Comparison of ENCODE assay signal across 1 cellular context in the genomic region with DNA sequence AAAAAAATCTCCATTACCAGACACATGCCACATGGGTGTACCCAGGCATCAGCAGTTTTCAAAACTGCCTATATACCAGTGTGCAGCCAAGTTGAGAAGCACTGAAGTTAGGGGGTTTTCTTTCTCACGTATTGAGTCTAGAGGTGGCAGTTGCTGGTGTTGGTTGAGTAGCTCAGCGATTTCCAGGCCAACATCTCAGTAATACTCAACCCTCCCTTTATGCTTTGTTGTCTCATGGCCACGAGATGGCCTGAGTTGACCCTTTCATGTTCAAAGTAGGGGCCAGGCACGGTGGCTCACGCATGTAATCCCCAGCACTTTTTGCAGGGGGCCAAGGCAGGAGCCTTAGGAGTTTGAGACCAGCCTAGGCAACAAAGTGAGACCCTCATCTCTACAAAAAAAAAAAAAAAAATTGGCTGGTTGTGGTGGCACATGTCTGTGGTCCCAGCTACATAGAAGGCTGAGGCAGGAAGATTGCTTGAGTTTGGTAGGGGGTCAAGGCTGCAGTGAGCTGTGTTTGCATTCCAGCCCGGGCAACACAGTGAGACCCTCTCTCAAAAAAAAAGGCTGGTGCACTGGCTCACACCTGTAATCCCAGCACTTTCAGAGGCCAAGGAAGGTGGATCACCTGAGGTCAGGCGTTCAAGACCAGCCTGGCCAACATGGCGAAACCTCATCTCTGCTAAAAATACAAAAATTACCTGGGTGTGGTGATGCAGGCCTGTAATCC.
TF ChIP-seq lines count a peak whose summit lies in the region.

No MANE protein-coding gene starts in this region.

TF ChIP-seq in HepG2, 621 proteins besides CTCF, POLR2A, EP300 and RAD21 (continued from another document and continues in another):
- TF ChIP-seq, protein P1, sequence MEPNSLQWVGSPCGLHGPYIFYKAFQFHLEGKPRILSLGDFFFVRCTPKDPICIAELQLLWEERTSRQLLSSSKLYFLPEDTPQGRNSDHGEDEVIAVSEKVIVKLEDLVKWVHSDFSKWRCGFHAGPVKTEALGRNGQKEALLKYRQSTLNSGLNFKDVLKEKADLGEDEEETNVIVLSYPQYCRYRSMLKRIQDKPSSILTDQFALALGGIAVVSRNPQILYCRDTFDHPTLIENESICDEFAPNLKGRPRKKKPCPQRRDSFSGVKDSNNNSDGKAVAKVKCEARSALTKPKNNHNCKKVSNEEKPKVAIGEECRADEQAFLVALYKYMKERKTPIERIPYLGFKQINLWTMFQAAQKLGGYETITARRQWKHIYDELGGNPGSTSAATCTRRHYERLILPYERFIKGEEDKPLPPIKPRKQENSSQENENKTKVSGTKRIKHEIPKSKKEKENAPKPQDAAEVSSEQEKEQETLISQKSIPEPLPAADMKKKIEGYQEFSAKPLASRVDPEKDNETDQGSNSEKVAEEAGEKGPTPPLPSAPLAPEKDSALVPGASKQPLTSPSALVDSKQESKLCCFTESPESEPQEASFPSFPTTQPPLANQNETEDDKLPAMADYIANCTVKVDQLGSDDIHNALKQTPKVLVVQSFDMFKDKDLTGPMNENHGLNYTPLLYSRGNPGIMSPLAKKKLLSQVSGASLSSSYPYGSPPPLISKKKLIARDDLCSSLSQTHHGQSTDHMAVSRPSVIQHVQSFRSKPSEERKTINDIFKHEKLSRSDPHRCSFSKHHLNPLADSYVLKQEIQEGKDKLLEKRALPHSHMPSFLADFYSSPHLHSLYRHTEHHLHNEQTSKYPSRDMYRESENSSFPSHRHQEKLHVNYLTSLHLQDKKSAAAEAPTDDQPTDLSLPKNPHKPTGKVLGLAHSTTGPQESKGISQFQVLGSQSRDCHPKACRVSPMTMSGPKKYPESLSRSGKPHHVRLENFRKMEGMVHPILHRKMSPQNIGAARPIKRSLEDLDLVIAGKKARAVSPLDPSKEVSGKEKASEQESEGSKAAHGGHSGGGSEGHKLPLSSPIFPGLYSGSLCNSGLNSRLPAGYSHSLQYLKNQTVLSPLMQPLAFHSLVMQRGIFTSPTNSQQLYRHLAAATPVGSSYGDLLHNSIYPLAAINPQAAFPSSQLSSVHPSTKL (CRISPR knock-in tag; IDR thresholded peaks at IDR 0.05), result peak; percentile 50; the same call in 1 of the 2 replicates
- TF ChIP-seq NFRKB (IDR thresholded peaks at IDR 0.05), result no peak
- peak; percentile 45 for TF ChIP-seq SALL1 (CRISPR knock-in tag; IDR thresholded peaks at IDR 0.05)
- TF ChIP-seq, protein P2, sequence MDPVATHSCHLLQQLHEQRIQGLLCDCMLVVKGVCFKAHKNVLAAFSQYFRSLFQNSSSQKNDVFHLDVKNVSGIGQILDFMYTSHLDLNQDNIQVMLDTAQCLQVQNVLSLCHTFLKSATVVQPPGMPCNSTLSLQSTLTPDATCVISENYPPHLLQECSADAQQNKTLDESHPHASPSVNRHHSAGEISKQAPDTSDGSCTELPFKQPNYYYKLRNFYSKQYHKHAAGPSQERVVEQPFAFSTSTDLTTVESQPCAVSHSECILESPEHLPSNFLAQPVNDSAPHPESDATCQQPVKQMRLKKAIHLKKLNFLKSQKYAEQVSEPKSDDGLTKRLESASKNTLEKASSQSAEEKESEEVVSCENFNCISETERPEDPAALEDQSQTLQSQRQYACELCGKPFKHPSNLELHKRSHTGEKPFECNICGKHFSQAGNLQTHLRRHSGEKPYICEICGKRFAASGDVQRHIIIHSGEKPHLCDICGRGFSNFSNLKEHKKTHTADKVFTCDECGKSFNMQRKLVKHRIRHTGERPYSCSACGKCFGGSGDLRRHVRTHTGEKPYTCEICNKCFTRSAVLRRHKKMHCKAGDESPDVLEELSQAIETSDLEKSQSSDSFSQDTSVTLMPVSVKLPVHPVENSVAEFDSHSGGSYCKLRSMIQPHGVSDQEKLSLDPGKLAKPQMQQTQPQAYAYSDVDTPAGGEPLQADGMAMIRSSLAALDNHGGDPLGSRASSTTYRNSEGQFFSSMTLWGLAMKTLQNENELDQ (CRISPR knock-in tag; IDR thresholded peaks at IDR 0.05; ENCODE audit: borderline replicate concordance), result no peak
- peak; percentile 51; the same call in 1 of the 2 replicates for TF ChIP-seq ZFP1 (CRISPR knock-in tag; IDR thresholded peaks at IDR 0.05)
- no peak for TF ChIP-seq HOXA9 (CRISPR knock-in tag; IDR thresholded peaks at IDR 0.05; ENCODE audit: borderline replicate concordance)
- TF ChIP-seq HES4 (CRISPR knock-in tag; IDR thresholded peaks at IDR 0.05; ENCODE audit: borderline replicate concordance), result no peak
- TF ChIP-seq ZNF878 (CRISPR knock-in tag; IDR thresholded peaks at IDR 0.05), result no peak
- TF ChIP-seq, protein P3, sequence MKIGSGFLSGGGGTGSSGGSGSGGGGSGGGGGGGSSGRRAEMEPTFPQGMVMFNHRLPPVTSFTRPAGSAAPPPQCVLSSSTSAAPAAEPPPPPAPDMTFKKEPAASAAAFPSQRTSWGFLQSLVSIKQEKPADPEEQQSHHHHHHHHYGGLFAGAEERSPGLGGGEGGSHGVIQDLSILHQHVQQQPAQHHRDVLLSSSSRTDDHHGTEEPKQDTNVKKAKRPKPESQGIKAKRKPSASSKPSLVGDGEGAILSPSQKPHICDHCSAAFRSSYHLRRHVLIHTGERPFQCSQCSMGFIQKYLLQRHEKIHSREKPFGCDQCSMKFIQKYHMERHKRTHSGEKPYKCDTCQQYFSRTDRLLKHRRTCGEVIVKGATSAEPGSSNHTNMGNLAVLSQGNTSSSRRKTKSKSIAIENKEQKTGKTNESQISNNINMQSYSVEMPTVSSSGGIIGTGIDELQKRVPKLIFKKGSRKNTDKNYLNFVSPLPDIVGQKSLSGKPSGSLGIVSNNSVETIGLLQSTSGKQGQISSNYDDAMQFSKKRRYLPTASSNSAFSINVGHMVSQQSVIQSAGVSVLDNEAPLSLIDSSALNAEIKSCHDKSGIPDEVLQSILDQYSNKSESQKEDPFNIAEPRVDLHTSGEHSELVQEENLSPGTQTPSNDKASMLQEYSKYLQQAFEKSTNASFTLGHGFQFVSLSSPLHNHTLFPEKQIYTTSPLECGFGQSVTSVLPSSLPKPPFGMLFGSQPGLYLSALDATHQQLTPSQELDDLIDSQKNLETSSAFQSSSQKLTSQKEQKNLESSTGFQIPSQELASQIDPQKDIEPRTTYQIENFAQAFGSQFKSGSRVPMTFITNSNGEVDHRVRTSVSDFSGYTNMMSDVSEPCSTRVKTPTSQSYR (CRISPR knock-in tag; IDR thresholded peaks at IDR 0.05; ENCODE audit: borderline replicate concordance), result peak; percentile 27; the same call in 1 of the 2 replicates
- TF ChIP-seq RFX1 (IDR thresholded peaks at IDR 0.05), result no peak
- TF ChIP-seq ZNF263 (CRISPR knock-in tag; IDR thresholded peaks at IDR 0.05), result 0 out of 2 replicates have a peak, but pooled peaks have one; percentile 6
- TF ChIP-seq ARID4A (CRISPR knock-in tag; IDR thresholded peaks at IDR 0.05; ENCODE audit: borderline replicate concordance), result peak; percentile 35; the same call in 1 of the 2 replicates
- TF ChIP-seq, protein P4, sequence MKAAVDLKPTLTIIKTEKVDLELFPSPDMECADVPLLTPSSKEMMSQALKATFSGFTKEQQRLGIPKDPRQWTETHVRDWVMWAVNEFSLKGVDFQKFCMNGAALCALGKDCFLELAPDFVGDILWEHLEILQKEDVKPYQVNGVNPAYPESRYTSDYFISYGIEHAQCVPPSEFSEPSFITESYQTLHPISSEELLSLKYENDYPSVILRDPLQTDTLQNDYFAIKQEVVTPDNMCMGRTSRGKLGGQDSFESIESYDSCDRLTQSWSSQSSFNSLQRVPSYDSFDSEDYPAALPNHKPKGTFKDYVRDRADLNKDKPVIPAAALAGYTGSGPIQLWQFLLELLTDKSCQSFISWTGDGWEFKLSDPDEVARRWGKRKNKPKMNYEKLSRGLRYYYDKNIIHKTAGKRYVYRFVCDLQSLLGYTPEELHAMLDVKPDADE (CRISPR knock-in tag; IDR thresholded peaks at IDR 0.05), result no peak
- peak; percentile 38; the same call in 1 of the 2 replicates for TF ChIP-seq ERF (CRISPR knock-in tag; IDR thresholded peaks at IDR 0.05)
- no peak for TF ChIP-seq ZNF547 (CRISPR knock-in tag; IDR thresholded peaks at IDR 0.05)
- no peak for TF ChIP-seq TAF15 (IDR thresholded peaks at IDR 0.05; ENCODE audit: low read depth, low read length, poor library complexity, severe bottlenecking)
- no peak for TF ChIP-seq ZC3H13 (CRISPR knock-in tag; IDR thresholded peaks at IDR 0.05)
- peak; percentile 93 for TF ChIP-seq ZNF652 (CRISPR knock-in tag; IDR thresholded peaks at IDR 0.05; ENCODE audit: borderline replicate concordance, low read depth)
- peak; percentile 96 for TF ChIP-seq RXRB (CRISPR knock-in tag; IDR thresholded peaks at IDR 0.05; ENCODE audit: borderline replicate concordance)
- TF ChIP-seq ZBTB7A (CRISPR knock-in tag; IDR thresholded peaks at IDR 0.05), result 0 out of 2 replicates have a peak, but pooled peaks have one; percentile 39
- TF ChIP-seq GFI1 (CRISPR knock-in tag; IDR thresholded peaks at IDR 0.05; ENCODE audit: borderline replicate concordance), result no peak
- peak; percentile 50; the same call in 1 of the 2 replicates for TF ChIP-seq ZMYM3 (CRISPR knock-in tag; IDR thresholded peaks at IDR 0.05)
- TF ChIP-seq BATF2 (CRISPR knock-in tag; IDR thresholded peaks at IDR 0.05), result no peak
- TF ChIP-seq SMAD9 (CRISPR knock-in tag; IDR thresholded peaks at IDR 0.05), result no peak
- peak; percentile 61 for TF ChIP-seq RARA (CRISPR knock-in tag; IDR thresholded peaks at IDR 0.05)
- peak; percentile 30; the same call in 1 of the 2 replicates for TF ChIP-seq ZNF292 (CRISPR knock-in tag; IDR thresholded peaks at IDR 0.05; ENCODE audit: borderline replicate concordance, low read depth)
- no peak for TF ChIP-seq ZNF607 (CRISPR knock-in tag; IDR thresholded peaks at IDR 0.05; ENCODE audit: borderline replicate concordance)
- TF ChIP-seq NFKB2 (CRISPR knock-in tag; IDR thresholded peaks at IDR 0.05; ENCODE audit: borderline replicate concordance), result no peak
- no peak for TF ChIP-seq ZKSCAN8 (CRISPR knock-in tag; IDR thresholded peaks at IDR 0.05; ENCODE audit: borderline replicate concordance)
- TF ChIP-seq GTF3A (CRISPR knock-in tag; conservative IDR thresholded peaks at IDR 0.05), result no peak
- TF ChIP-seq FUBP1 (CRISPR knock-in tag; IDR thresholded peaks at IDR 0.05; ENCODE audit: borderline replicate concordance), result 0 out of 2 replicates have a peak, but pooled peaks have one; percentile 43
- TF ChIP-seq ZNF567 (CRISPR knock-in tag; IDR thresholded peaks at IDR 0.05; ENCODE audit: borderline replicate concordance), result no peak
- no peak for TF ChIP-seq CENPT (CRISPR knock-in tag; IDR thresholded peaks at IDR 0.05; ENCODE audit: low read depth)
- TF ChIP-seq, protein P5, sequence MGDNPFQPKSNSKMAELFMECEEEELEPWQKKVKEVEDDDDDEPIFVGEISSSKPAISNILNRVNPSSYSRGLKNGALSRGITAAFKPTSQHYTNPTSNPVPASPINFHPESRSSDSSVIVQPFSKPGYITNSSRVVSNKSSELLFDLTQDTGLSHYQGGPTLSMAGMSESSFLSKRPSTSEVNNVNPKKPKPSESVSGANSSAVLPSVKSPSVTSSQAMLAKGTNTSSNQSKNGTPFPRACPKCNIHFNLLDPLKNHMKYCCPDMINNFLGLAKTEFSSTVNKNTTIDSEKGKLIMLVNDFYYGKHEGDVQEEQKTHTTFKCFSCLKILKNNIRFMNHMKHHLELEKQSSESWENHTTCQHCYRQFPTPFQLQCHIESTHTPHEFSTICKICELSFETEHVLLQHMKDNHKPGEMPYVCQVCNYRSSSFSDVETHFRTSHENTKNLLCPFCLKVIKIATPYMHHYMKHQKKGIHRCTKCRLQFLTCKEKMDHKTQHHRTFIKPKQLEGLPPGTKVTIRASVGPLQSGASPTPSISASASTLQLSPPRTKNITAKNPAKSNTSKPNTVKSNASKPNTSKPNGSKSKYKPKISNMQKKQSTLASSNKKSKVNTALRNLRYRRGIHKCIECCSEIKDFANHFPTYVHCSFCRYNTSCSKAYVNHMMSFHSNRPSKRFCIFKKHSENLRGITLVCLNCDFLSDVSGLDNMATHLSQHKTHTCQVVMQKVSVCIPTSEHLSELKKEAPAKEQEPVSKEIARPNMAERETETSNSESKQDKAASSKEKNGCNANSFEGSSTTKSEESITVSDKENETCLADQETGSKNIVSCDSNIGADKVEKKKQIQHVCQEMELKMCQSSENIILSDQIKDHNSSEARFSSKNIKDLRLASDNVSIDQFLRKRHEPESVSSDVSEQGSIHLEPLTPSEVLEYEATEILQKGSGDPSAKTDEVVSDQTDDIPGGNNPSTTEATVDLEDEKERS (CRISPR knock-in tag; IDR thresholded peaks at IDR 0.05), result 0 out of 2 replicates have a peak, but pooled peaks have one; percentile 36
